ENCODE assay signal across 1 cellular context in genomic region chr5:61357745-61358144, GRCh38.
TF ChIP-seq lines count a peak whose summit lies in the region.

No MANE protein-coding gene starts in this region.

TF ChIP-seq in GM23338, 12 proteins besides CTCF, POLR2A, EP300 and RAD21 (continued from another document):
- TF ChIP-seq ZNF462 (CRISPR knock-in tag; IDR thresholded peaks at IDR 0.05): no peak
